14 cellular contexts compared by ENCODE assay signal in the genomic region with DNA sequence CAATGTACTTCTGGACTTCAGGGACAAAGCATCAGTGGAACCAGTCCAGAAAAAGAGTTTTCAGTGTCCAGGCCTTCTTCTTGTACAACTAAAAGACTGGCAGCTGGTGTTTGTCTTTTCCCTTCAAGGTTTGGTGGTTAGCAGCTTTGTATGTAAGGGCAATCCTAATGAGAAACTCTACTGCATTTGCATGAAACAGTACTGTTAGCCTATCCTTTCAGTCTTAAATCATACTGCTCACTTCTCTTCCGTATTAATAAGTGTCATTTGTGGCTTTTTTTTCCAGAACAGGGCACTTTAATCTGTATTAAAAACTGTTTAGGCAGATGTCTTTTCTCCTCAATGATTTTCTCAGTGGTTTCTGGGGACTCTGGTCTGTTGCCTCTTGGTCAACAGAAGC.
DNase-seq lines count a peak whose midpoint lies in the region; ATAC-seq, FAIRE-seq and TF ChIP-seq lines count a peak whose summit lies in the region.
"Had no signal": no experiment of that assay in that cellular context is flagged by ENCODE, and none has a peak within 500 bp of the region (broad histone marks: within the 10 kb centered on the region; RNA-seq: fewer than 3 reads in every experiment).

No MANE protein-coding gene starts in this region.

- no peak for TF ChIP-seq CTCF in GM12865 (IDR thresholded peaks at IDR 0.05; ENCODE audit: insufficient read depth, low read depth, low read length, missing control alignments)

- ATAC-seq in GM19372 (IDR thresholded peaks at IDR 0.05; ENCODE audit: low read depth, unreplicated experiment), result peak; percentile 97
- ATAC-seq in HG02798 (IDR thresholded peaks at IDR 0.05; ENCODE audit: poor library complexity, unreplicated experiment), result peak; percentile 96
- ATAC-seq in HG03469 (IDR thresholded peaks at IDR 0.05; ENCODE audit: unreplicated experiment), result peak; percentile 92
- ATAC-seq: gastrocnemius medialis, left lobe of liver, PC-3 had no signal

- FAIRE-seq in urothelium cell line (lab: Jason Lieb, UNC), result no peak
- FAIRE-seq: G401.6 had no signal

- no peak overlapping the region for H3K4me3 ChIP-seq in GM12865 (ENCODE audit: low read depth, low read length)
- H3K4me3 ChIP-seq: colonic mucosa, gastrocnemius medialis had no signal

- DNase-seq in GM12865 (ENCODE audit: low read depth) (peak; percentile 31), urothelium cell line (ENCODE audit: low spot score) (no peak), erythroblast (lab: John Stamatoyannopoulos, UW) (no peak), T-helper 2 cell (no peak)
- no peak for DNase-seq in activated naive CD4-positive, alpha-beta T cell treated with Interleukin-2 at 50 U/mL for 16 hours
- DNase-seq: colonic mucosa, gastrocnemius medialis, NCI-H1105, PC-3 had no signal

- TF ChIP-seq POLR2A in erythroblast (IDR thresholded peaks at IDR 0.05; ENCODE audit: low read length), result no peak
